In the genomic region with DNA sequence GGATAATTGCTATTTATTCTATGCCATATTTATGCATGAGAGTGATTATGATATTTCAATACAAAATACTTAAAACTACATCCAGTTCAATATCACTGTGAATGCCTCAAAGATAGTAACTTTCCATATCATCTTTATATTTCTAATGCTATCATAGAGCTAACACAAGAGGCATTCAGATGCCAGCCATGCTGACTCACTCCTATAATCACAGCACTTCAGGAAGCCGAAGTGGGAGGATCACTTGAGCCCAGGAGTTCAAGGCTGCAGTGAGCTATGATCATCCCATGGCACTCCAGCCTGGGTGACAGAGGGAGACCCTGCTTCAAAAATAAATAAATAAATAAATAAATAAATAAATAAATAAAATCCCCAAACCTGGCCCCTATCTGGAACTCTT, we compare ENCODE assay signal across 21 cellular contexts.
"Had no signal": no experiment of that assay in that cellular context is flagged by ENCODE, and none has a peak within 500 bp of the region (broad histone marks: within the 10 kb centered on the region; RNA-seq: fewer than 3 reads in every experiment).

No MANE protein-coding gene starts in this region.

- DNase-seq: activated CD4-positive, alpha-beta T cell treated with anti-CD3 and anti-CD28 coated beads, Interleukin-2, amount 10 ng/mL, durations not matched to agents 7 days and 5 days; activated CD8-positive, alpha-beta T cell treated with anti-CD3 and anti-CD28 coated beads, Interleukin-2, amount 10 ng/mL, durations not matched to agents 7 days and 5 days; activated naive CD4-positive, alpha-beta T cell treated with anti-CD3 and anti-CD28 coated beads, Interleukin-2, amount 50 U/mL, for 16 hours; activated T-cell treated with anti-CD3 and anti-CD28 coated beads, Interleukin-2, amount 50 U/mL, for 4 hours; effector memory CD8-positive, alpha-beta T cell; glutamatergic neuron; hippocampal formation; left cardiac atrium; mesendoderm; naive thymus-derived CD4-positive, alpha-beta T cell; right cardiac atrium; stimulated activated naive CD8-positive, alpha-beta T cell treated with anti-CD3 and anti-CD28 coated beads, Interleukin-15, Interleukin-2, amounts not matched to agents 100 U/mL and 50 U/mL, for 24 hours; substantia nigra; tibial artery had no signal

- ATAC-seq: activated CD8-positive, alpha-beta T cell treated with anti-CD3 and anti-CD28 coated beads, Interleukin-2, amount 10 ng/mL, durations not matched to agents 7 days and 5 days; activated T-cell treated with anti-CD3 and anti-CD28 coated beads, Interleukin-2, amount 50 U/mL, for 4 hours; effector memory CD8-positive, alpha-beta T cell; foreskin keratinocyte; left cardiac atrium; naive thymus-derived CD4-positive, alpha-beta T cell; right cardiac atrium; stimulated activated naive CD8-positive, alpha-beta T cell treated with anti-CD3 and anti-CD28 coated beads, Interleukin-15, Interleukin-2, amounts not matched to agents 100 U/mL and 50 U/mL, for 24 hours had no signal

- H3K4me1 ChIP-seq: foreskin keratinocyte, neural progenitor cell, tibial artery had no signal

- FAIRE-seq: astrocyte, islet of Langerhans, urothelium cell line had no signal

- H3K27ac ChIP-seq: cardiac muscle cell, foreskin keratinocyte, neural progenitor cell, skin epidermis, tibial artery had no signal

- H3K36me3 ChIP-seq: cardiac muscle cell, neural progenitor cell, tibial artery had no signal

- H3K27me3 ChIP-seq: foreskin keratinocyte, neural progenitor cell, tibial artery had no signal

- H3K4me2 ChIP-seq: neural progenitor cell had no signal

- H3K4me3 ChIP-seq: cardiac muscle cell, neural progenitor cell, skin epidermis, tibial artery had no signal

- H3K9me3 ChIP-seq: tibial artery had no signal

- H3K9ac ChIP-seq: neural progenitor cell had no signal
